In the genomic region with DNA sequence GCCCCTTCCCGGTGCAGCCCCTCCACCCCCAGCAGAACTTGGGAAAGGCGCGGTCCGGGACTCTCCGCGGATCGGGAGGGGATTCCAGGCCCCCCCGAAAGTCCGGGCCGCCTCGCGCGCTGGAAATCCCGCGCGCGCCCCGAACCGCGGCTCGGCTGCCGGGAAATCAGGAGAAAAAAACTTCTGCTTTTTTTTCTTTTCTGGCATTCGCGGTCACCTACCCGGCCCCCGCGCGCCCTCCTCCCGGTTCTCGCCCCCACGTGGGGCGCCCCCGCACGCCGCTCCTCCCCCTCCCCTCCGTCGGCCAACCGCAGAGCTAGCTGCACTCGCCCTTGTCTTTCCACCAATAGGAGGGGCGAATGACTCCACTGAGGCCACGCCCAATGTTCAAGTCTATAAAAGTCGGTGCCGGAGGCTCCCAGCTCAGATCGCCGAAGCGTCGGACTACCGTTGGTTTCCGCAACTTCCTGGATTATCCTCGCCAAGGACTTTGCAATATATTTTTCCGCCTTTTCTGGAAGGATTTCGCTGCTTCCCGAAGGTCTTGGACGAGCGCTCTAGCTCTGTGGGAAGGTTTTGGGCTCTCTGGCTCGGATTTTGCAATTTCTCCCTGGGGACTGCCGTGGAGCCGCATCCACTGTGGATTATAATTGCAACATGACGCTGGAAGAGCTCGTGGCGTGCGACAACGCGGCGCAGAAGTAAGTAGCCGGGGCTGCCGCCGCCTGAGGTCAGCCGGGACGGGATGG, we compare ENCODE assay signal across 8 cellular contexts. TPM values are rescaled to one million over a fixed set of nuclear protein-coding genes. Genes with fewer than 3 reads are reported as not detected.
DNase-seq lines count a peak whose midpoint lies in the region; ATAC-seq, FAIRE-seq and TF ChIP-seq lines count a peak whose summit lies in the region.

A gene with protein sequence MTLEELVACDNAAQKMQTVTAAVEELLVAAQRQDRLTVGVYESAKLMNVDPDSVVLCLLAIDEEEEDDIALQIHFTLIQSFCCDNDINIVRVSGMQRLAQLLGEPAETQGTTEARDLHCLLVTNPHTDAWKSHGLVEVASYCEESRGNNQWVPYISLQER (plus strand): TSS at position 426 of the 749 bp plus-strand sequence. CDS start 232 bp downstream, at position 658.

- 2% methylated on average over 59 of the region's 70 CpGs for WGBS in smooth muscle cell (ENCODE audit: low lambda C conversion rate)

- peaks cover 26% of the 10 kb centered on the region for H3K79me2 ChIP-seq in smooth muscle cell (ENCODE audit: low read depth)

- H3K36me3 ChIP-seq in bronchial epithelial cell (ENCODE audit: control insufficient read depth, insufficient read depth, low read length) (peaks cover 2% of the 10 kb centered on the region), smooth muscle cell (ENCODE audit: low read depth) (no peaks in the 10 kb centered on the region)

- ATAC-seq in GM18868 (IDR thresholded peaks at IDR 0.05; ENCODE audit: unreplicated experiment) = peak; percentile 42
- peak; percentile 54 for ATAC-seq in HG03159 (IDR thresholded peaks at IDR 0.05; ENCODE audit: unreplicated experiment)
- ATAC-seq in WTC11 = peak; percentile 51

- H2AFZ ChIP-seq in smooth muscle cell (ENCODE audit: low read depth) = no peak within 1 kb of the TSS

- H3K9ac ChIP-seq in smooth muscle cell (ENCODE audit: low read depth) = peak within 1 kb of the TSS; percentile 97

- peaks cover 30% of the 10 kb centered on the region for H4K20me1 ChIP-seq in smooth muscle cell (ENCODE audit: low read depth)

- H3K4me3 ChIP-seq in bronchial epithelial cell (ENCODE audit: low read depth, low read length) (peak within 1 kb of the TSS; percentile 99), smooth muscle cell (peak within 1 kb of the TSS; percentile 99)

- peak within 1 kb of the TSS; percentile 93 for H3K4me3 Mint-ChIP-seq in WTC11
- peak within 1 kb of the TSS; percentile 96 to 100 (median 99) for H3K4me3 Mint-ChIP-seq in immature natural killer cell

- H3K27ac Mint-ChIP-seq in WTC11 (peak within 1 kb of the TSS; percentile 88), immature natural killer cell (peak within 1 kb of the TSS; percentile 86 to 96 (median 94))

- peaks cover 24% of the 10 kb centered on the region for H3K4me1 Mint-ChIP-seq in WTC11
- peaks cover 15 to 36% of the 10 kb centered on the region in 2 donors for H3K4me1 Mint-ChIP-seq in immature natural killer cell

- H3K4me2 ChIP-seq in smooth muscle cell = peak within 1 kb of the TSS; percentile 95

- H3K36me3 Mint-ChIP-seq in WTC11 (no peaks in the 10 kb centered on the region), immature natural killer cell (peaks cover 0 to 10% (median 0%) of the 10 kb centered on the region in 3 donors)

- CTCF ChIA-PET in WTC11 (lab: Charles Lee) = interaction anchor here (0.5 to 6.0 kb wide), 24 partner anchors 12 to 365 kb away, joined by 3 to 114 read pairs (median 4); a partner anchor contains a TSS

- H3K4me1 ChIP-seq in smooth muscle cell (ENCODE audit: low read depth) = peaks cover 5% of the 10 kb centered on the region

- H3K27me3 ChIP-seq in bronchial epithelial cell (ENCODE audit: control insufficient read depth, insufficient read depth, low read length) = no peaks in the 10 kb centered on the region
- H3K27me3 ChIP-seq in smooth muscle cell (ENCODE audit: low read depth) = no peaks in the 10 kb centered on the region

- peaks cover 47% of the 10 kb centered on the region for H3K27me3 Mint-ChIP-seq in WTC11 (ENCODE audit: low read depth)
- peaks cover 18 to 37% (median 30%) of the 10 kb centered on the region in 3 donors for H3K27me3 Mint-ChIP-seq in immature natural killer cell (ENCODE audit: low read depth in 3 of 3)

- no peaks in the 10 kb centered on the region for H3K9me3 ChIP-seq in smooth muscle cell (replicated peaks; ENCODE audit: low read depth)

- FAIRE-seq in bronchial epithelial cell (lab: Jason Lieb, UNC) = peak; percentile 40

- no peaks in the 10 kb centered on the region for H3K9me3 Mint-ChIP-seq in WTC11
- no peaks in the 10 kb centered on the region for H3K9me3 Mint-ChIP-seq in immature natural killer cell

- peaks cover 27% of the 10 kb centered on the region for H3F3A ChIP-seq in smooth muscle cell (ENCODE audit: low read depth)

- peak within 1 kb of the TSS; percentile 96 for H3K27ac ChIP-seq in smooth muscle cell (ENCODE audit: low read depth)

- in situ Hi-C loops in ACHN (cut with HindIII; ENCODE audit: low pct_ligation_motif_present, low pct_unique_long_range_greater_than_20kb, low sequenced_read_pairs) = no loop called here

- DNase-seq in ACHN (peak; percentile 95), NCI-H2227 treated with DMSO at 0.1 percent for 48 hours (lab: John Stamatoyannopoulos, UW) (peak; percentile 89), WTC11 (ENCODE audit: low spot score) (peak; percentile 95), bronchial epithelial cell (ENCODE audit: low read depth) (peak; percentile 88), immature natural killer cell (peak; percentile 97 to 98 (median 97)), smooth muscle cell (lab: John Stamatoyannopoulos, UW; ENCODE audit: unreplicated experiment) (peak; percentile 96)

- TF ChIP-seq CTCF in WTC11 (IDR thresholded peaks at IDR 0.05) = no peak
- no peak for TF ChIP-seq CTCF in bronchial epithelial cell (IDR thresholded peaks at IDR 0.05; ENCODE audit: insufficient read depth, low read length, severe bottlenecking)
- no peak for TF ChIP-seq CTCF in smooth muscle cell (IDR thresholded peaks at IDR 0.05; ENCODE audit: borderline replicate concordance, insufficient read depth, poor library complexity, severe bottlenecking)

- POLR2A ChIA-PET in WTC11 (lab: Charles Lee) = interaction anchor here (0.6 to 5.0 kb wide), 30 partner anchors 11 to 860 kb away, joined by 3 to 83 read pairs (median 6); a partner anchor contains a TSS

TF ChIP-seq in WTC11, 78 proteins besides CTCF, POLR2A, EP300 and RAD21 (continues in another document):
- TF ChIP-seq, protein P1, sequence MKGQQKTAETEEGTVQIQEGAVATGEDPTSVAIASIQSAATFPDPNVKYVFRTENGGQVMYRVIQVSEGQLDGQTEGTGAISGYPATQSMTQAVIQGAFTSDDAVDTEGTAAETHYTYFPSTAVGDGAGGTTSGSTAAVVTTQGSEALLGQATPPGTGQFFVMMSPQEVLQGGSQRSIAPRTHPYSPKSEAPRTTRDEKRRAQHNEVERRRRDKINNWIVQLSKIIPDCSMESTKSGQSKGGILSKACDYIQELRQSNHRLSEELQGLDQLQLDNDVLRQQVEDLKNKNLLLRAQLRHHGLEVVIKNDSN (CRISPR knock-in tag; IDR thresholded peaks at IDR 0.05) = no peak; the same call in 1 of the 2 replicates
- TF ChIP-seq EMX1 (CRISPR knock-in tag; IDR thresholded peaks at IDR 0.05) = no peak
- TF ChIP-seq CBFB (CRISPR knock-in tag; IDR thresholded peaks at IDR 0.05; ENCODE audit: low read depth) = no peak
- TF ChIP-seq, protein P2, sequence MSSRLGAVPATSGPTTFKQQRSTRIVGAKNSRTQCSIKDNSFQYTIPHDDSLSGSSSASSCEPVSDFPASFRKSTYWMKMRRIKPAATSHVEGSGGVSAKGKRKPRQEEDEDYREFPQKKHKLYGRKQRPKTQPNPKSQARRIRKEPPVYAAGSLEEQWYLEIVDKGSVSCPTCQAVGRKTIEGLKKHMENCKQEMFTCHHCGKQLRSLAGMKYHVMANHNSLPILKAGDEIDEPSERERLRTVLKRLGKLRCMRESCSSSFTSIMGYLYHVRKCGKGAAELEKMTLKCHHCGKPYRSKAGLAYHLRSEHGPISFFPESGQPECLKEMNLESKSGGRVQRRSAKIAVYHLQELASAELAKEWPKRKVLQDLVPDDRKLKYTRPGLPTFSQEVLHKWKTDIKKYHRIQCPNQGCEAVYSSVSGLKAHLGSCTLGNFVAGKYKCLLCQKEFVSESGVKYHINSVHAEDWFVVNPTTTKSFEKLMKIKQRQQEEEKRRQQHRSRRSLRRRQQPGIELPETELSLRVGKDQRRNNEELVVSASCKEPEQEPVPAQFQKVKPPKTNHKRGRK (CRISPR knock-in tag; IDR thresholded peaks at IDR 0.05; ENCODE audit: borderline replicate concordance) = no peak
- TF ChIP-seq, protein P3, sequence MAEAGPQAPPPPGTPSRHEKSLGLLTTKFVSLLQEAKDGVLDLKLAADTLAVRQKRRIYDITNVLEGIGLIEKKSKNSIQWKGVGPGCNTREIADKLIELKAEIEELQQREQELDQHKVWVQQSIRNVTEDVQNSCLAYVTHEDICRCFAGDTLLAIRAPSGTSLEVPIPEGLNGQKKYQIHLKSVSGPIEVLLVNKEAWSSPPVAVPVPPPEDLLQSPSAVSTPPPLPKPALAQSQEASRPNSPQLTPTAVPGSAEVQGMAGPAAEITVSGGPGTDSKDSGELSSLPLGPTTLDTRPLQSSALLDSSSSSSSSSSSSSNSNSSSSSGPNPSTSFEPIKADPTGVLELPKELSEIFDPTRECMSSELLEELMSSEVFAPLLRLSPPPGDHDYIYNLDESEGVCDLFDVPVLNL (CRISPR knock-in tag; IDR thresholded peaks at IDR 0.05; ENCODE audit: borderline replicate concordance, low read depth) = no peak
- TF ChIP-seq FOXP1 (CRISPR knock-in tag; IDR thresholded peaks at IDR 0.05; ENCODE audit: borderline replicate concordance) = no peak
- TF ChIP-seq SMAD3 (CRISPR knock-in tag; IDR thresholded peaks at IDR 0.05; ENCODE audit: borderline replicate concordance) = no peak
- TF ChIP-seq FOXK1 (CRISPR knock-in tag; IDR thresholded peaks at IDR 0.05) = no peak
- TF ChIP-seq TEAD1 (CRISPR knock-in tag; IDR thresholded peaks at IDR 0.05) = peak; percentile 83
- 0 out of 2 replicates have a peak, but pooled peaks have one; percentile 53 for TF ChIP-seq ZNF416 (CRISPR knock-in tag; IDR thresholded peaks at IDR 0.05)
- no peak for TF ChIP-seq RELA (CRISPR knock-in tag; IDR thresholded peaks at IDR 0.05; ENCODE audit: borderline replicate concordance)
- TF ChIP-seq NFYB (CRISPR knock-in tag; conservative IDR thresholded peaks at IDR 0.05; ENCODE audit: low read depth) = peak; percentile 64
- TF ChIP-seq, protein P4, sequence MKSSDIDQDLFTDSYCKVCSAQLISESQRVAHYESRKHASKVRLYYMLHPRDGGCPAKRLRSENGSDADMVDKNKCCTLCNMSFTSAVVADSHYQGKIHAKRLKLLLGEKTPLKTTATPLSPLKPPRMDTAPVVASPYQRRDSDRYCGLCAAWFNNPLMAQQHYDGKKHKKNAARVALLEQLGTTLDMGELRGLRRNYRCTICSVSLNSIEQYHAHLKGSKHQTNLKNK (CRISPR knock-in tag; IDR thresholded peaks at IDR 0.05) = peak; percentile 69; the same call in 1 of the 2 replicates
- TF ChIP-seq IRF2 (CRISPR knock-in tag; IDR thresholded peaks at IDR 0.05; ENCODE audit: borderline replicate concordance, low read depth) = no peak
- TF ChIP-seq, protein P5, sequence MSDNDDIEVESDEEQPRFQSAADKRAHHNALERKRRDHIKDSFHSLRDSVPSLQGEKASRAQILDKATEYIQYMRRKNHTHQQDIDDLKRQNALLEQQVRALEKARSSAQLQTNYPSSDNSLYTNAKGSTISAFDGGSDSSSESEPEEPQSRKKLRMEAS (CRISPR knock-in tag; IDR thresholded peaks at IDR 0.05) = peak; percentile 56; the same call in 1 of the 2 replicates

RNA-seq across cellular contexts. Expression of the gene that starts here (rescaled TPM):
- 17.9 to 27.5 TPM (median 23.2 TPM) in 3 replicates for total RNA-seq in WTC11 (2021)
- total RNA-seq in bronchial epithelial cell = 25.8 and 26.1 TPM in 2 replicates
- polyA plus RNA-seq in immature natural killer cell = 100 to 1,000 TPM in 1 of 3 donors, 10 to 100 TPM in 2; 68.0 to 105 (median 72.9) TPM
- 252 and 326 TPM in 2 replicates for total RNA-seq in smooth muscle cell
- polyA plus RNA-seq in smooth muscle cell = 435 and 533 TPM in 2 replicates

Comparison
In these comparisons a context has a peak if more than half of its experiments do, and no peak if none do; other contexts are left out.
1. Peak in every context shown above with its lines: DNase-seq, ATAC-seq, H3K4me3 ChIP-seq and H3K27ac ChIP-seq.